ENCODE assay signal across 1 cellular context in genomic region chr19:14136509-14137281, GRCh38.
TF ChIP-seq lines count a peak whose summit lies in the region.

ASF1B (minus strand) TSS chr19:14136589; CDS start chr19:14136456, 133 bp downstream.

TF ChIP-seq in HepG2, 621 proteins besides CTCF, POLR2A, EP300 and RAD21 (continued from another document):
- TF ChIP-seq ARID5B (CRISPR knock-in tag; IDR thresholded peaks at IDR 0.05) (0 out of 2 replicates have a peak, but pooled peaks have one; percentile 2), ZSCAN22 (CRISPR knock-in tag; IDR thresholded peaks at IDR 0.05) (peak; percentile 60; the same call in 1 of the 2 replicates), FOXC1 (CRISPR knock-in tag; IDR thresholded peaks at IDR 0.05; ENCODE audit: borderline replicate concordance) (0 out of 2 replicates have a peak, but pooled peaks have one; percentile 18), STAG1 (CRISPR knock-in tag; IDR thresholded peaks at IDR 0.05) (peak; percentile 77), POLR2AphosphoS5 (IDR thresholded peaks at IDR 0.05; ENCODE audit: low read depth, low read length) (peak; percentile 92), NFYC (CRISPR knock-in tag; IDR thresholded peaks at IDR 0.05) (peak; percentile 95), KLF12 (CRISPR knock-in tag; IDR thresholded peaks at IDR 0.05; ENCODE audit: borderline replicate concordance) (peak; percentile 86; the same call in 1 of the 2 replicates), ZNF652 (CRISPR knock-in tag; IDR thresholded peaks at IDR 0.05; ENCODE audit: borderline replicate concordance, low read depth) (0 out of 2 replicates have a peak, but pooled peaks have one; percentile 9), SOX13 (IDR thresholded peaks at IDR 0.05) (no peak), SOX13 (CRISPR knock-in tag; conservative IDR thresholded peaks at IDR 0.05 in 1 of 2, IDR thresholded peaks at IDR 0.05 in 1 of 2) (peak in 1 of 2 experiments; percentile 4; a peak in 2 of 4 replicates), ESRRA (CRISPR knock-in tag; IDR thresholded peaks at IDR 0.05; ENCODE audit: low read depth) (peak; percentile 51; the same call in 1 of the 2 replicates), ZNF724P (CRISPR knock-in tag; IDR thresholded peaks at IDR 0.05; ENCODE audit: borderline replicate concordance) (peak; percentile 91), CBX5 (CRISPR knock-in tag; IDR thresholded peaks at IDR 0.05; ENCODE audit: borderline replicate concordance) (0 out of 2 replicates have a peak, but pooled peaks have one; percentile 11), TGIF2 (CRISPR knock-in tag; IDR thresholded peaks at IDR 0.05) (peak; percentile 87), PHF8 (CRISPR knock-in tag; IDR thresholded peaks at IDR 0.05) (peak; percentile 29; the same call in 1 of the 2 replicates), ZSCAN30 (CRISPR knock-in tag; IDR thresholded peaks at IDR 0.05) (0 out of 2 replicates have a peak, but pooled peaks have one; percentile 19), SOX5 (CRISPR knock-in tag; IDR thresholded peaks at IDR 0.05; ENCODE audit: borderline replicate concordance) (no peak; the same call in 1 of the 2 replicates), DMAP1 (CRISPR knock-in tag; IDR thresholded peaks at IDR 0.05) (peak; percentile 30), TBP (CRISPR knock-in tag; IDR thresholded peaks at IDR 0.05) (no peak), ZNF331 (CRISPR knock-in tag; IDR thresholded peaks at IDR 0.05) (peak; percentile 26; the same call in 1 of the 2 replicates), ZNF546 (CRISPR knock-in tag; conservative IDR thresholded peaks at IDR 0.05) (no peak), AGO1 (IDR thresholded peaks at IDR 0.05; ENCODE audit: low read depth, low read length, poor library complexity, severe bottlenecking) (no peak), MAF1 (CRISPR knock-in tag; IDR thresholded peaks at IDR 0.05; ENCODE audit: borderline replicate concordance) (peak; percentile 25; the same call in 1 of the 2 replicates), NR2F6 (IDR thresholded peaks at IDR 0.05) (peak; percentile 45; the same call in 1 of the 2 replicates), NR2F6 (CRISPR knock-in tag; IDR thresholded peaks at IDR 0.05) (no peak; the same call in 1 of the 2 replicates), ZNF563 (CRISPR knock-in tag; IDR thresholded peaks at IDR 0.05) (0 out of 2 replicates have a peak, but pooled peaks have one; percentile 12), NR0B2 (CRISPR knock-in tag; IDR thresholded peaks at IDR 0.05) (peak; percentile 22; the same call in 1 of the 2 replicates), PRMT3 (CRISPR knock-in tag; IDR thresholded peaks at IDR 0.05; ENCODE audit: borderline replicate concordance, low read depth) (no peak; the same call in 1 of the 2 replicates), NRL (CRISPR knock-in tag; IDR thresholded peaks at IDR 0.05; ENCODE audit: borderline replicate concordance) (peak; percentile 46; the same call in 1 of the 2 replicates), TAF1 (CRISPR knock-in tag; IDR thresholded peaks at IDR 0.05) (peak; percentile 76), ZMYM4 (CRISPR knock-in tag; IDR thresholded peaks at IDR 0.05) (peak; percentile 87), HOXA5 (CRISPR knock-in tag; IDR thresholded peaks at IDR 0.05) (peak; percentile 19; the same call in 1 of the 2 replicates), RFXAP (CRISPR knock-in tag; IDR thresholded peaks at IDR 0.05; ENCODE audit: borderline replicate concordance) (peak; percentile 90)
- TF ChIP-seq, protein P1, sequence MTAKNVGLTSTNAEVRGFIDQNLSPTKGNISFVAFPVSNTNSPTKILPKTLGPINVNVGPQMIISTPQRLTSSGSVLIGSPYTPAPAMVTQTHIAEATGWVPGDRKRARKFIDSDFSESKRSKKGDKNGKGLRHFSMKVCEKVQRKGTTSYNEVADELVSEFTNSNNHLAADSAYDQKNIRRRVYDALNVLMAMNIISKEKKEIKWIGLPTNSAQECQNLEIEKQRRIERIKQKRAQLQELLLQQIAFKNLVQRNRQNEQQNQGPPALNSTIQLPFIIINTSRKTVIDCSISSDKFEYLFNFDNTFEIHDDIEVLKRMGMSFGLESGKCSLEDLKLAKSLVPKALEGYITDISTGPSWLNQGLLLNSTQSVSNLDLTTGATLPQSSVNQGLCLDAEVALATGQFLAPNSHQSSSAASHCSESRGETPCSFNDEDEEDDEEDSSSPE (CRISPR knock-in tag; IDR thresholded peaks at IDR 0.05): peak; percentile 99
- TF ChIP-seq, protein P2, sequence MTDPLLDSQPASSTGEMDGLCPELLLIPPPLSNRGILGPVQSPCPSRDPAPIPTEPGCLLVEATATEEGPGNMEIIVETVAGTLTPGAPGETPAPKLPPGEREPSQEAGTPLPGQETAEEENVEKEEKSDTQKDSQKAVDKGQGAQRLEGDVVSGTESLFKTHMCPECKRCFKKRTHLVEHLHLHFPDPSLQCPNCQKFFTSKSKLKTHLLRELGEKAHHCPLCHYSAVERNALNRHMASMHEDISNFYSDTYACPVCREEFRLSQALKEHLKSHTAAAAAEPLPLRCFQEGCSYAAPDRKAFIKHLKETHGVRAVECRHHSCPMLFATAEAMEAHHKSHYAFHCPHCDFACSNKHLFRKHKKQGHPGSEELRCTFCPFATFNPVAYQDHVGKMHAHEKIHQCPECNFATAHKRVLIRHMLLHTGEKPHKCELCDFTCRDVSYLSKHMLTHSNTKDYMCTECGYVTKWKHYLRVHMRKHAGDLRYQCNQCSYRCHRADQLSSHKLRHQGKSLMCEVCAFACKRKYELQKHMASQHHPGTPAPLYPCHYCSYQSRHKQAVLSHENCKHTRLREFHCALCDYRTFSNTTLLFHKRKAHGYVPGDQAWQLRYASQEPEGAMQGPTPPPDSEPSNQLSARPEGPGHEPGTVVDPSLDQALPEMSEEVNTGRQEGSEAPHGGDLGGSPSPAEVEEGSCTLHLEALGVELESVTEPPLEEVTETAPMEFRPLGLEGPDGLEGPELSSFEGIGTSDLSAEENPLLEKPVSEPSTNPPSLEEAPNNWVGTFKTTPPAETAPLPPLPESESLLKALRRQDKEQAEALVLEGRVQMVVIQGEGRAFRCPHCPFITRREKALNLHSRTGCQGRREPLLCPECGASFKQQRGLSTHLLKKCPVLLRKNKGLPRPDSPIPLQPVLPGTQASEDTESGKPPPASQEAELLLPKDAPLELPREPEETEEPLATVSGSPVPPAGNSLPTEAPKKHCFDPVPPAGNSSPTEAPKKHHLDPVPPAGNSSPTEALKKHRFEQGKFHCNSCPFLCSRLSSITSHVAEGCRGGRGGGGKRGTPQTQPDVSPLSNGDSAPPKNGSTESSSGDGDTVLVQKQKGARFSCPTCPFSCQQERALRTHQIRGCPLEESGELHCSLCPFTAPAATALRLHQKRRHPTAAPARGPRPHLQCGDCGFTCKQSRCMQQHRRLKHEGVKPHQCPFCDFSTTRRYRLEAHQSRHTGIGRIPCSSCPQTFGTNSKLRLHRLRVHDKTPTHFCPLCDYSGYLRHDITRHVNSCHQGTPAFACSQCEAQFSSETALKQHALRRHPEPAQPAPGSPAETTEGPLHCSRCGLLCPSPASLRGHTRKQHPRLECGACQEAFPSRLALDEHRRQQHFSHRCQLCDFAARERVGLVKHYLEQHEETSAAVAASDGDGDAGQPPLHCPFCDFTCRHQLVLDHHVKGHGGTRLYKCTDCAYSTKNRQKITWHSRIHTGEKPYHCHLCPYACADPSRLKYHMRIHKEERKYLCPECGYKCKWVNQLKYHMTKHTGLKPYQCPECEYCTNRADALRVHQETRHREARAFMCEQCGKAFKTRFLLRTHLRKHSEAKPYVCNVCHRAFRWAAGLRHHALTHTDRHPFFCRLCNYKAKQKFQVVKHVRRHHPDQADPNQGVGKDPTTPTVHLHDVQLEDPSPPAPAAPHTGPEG (CRISPR knock-in tag; IDR thresholded peaks at IDR 0.05): no peak; the same call in 1 of the 2 replicates
